In genomic region chr1:119711804-119712341, GRCh38 we compare ENCODE assay signal across 8 cellular contexts. TPM values are rescaled to one million over a fixed set of nuclear protein-coding genes. Genes with fewer than 3 reads are reported as not detected.
DNase-seq lines count a peak whose midpoint lies in the region; ATAC-seq, FAIRE-seq and TF ChIP-seq lines count a peak whose summit lies in the region.

PHGDH (plus strand) TSS chr1:119711934; CDS start chr1:119712023, 89 bp downstream.

- H3K4me1 Mint-ChIP-seq in activated CD8-positive, alpha-beta memory T cell treated with anti-CD3 and anti-CD28 coated beads, Interleukin-2, amount 10 ng/mL, durations not matched to agents 7 days and 5 days: peaks cover 39% of the 10 kb centered on the region
- H3K4me1 Mint-ChIP-seq in stimulated activated naive B cell treated with anti-CD40 and anti-IgM and Interleukin-4, amounts not matched to agents 10 μg/mL and 1 μg/mL and 100 μg/mL, for 72 hours: peaks cover 12 to 21% of the 10 kb centered on the region in 2 donors

- H3K9ac ChIP-seq in mucosa of stomach (ENCODE audit: low read length): peak within 1 kb of the TSS; percentile 55

- H3K4me3 Mint-ChIP-seq in activated CD8-positive, alpha-beta memory T cell treated with anti-CD3 and anti-CD28 coated beads, Interleukin-2, amount 10 ng/mL, durations not matched to agents 7 days and 5 days: peak within 1 kb of the TSS; percentile 97
- H3K4me3 Mint-ChIP-seq in stimulated activated naive B cell treated with anti-CD40 and anti-IgM and Interleukin-4, amounts not matched to agents 10 μg/mL and 1 μg/mL and 100 μg/mL, for 72 hours: peak within 1 kb of the TSS; percentile 86 to 89

- TF ChIP-seq POLR2A in erythroblast (IDR thresholded peaks at IDR 0.05; ENCODE audit: low read length): no peak

- peaks cover 18% of the 10 kb centered on the region for H3K27me3 ChIP-seq in mucosa of stomach (ENCODE audit: control insufficient read depth, insufficient read depth, low read length)

- no peaks in the 10 kb centered on the region for H3K9me3 Mint-ChIP-seq in activated CD8-positive, alpha-beta memory T cell treated with anti-CD3 and anti-CD28 coated beads, Interleukin-2, amount 10 ng/mL, durations not matched to agents 7 days and 5 days (ENCODE audit: low read depth)
- H3K9me3 Mint-ChIP-seq in stimulated activated naive B cell treated with anti-CD40 and anti-IgM and Interleukin-4, amounts not matched to agents 10 μg/mL and 1 μg/mL and 100 μg/mL, for 72 hours: no peaks in the 10 kb centered on the region

- DNase-seq in NCI-H510A (lab: John Stamatoyannopoulos, UW): peak; percentile 77
- DNase-seq in activated CD8-positive, alpha-beta memory T cell treated with anti-CD3 and anti-CD28 coated beads, Interleukin-2, amount 10 ng/mL, durations not matched to agents 7 days and 5 days: peak; percentile 80
- peak; percentile 64 to 75 for DNase-seq in erythroblast (lab: John Stamatoyannopoulos, UW)
- DNase-seq in stimulated activated naive B cell treated with anti-CD40 and anti-IgM and Interleukin-4, amounts not matched to agents 10 μg/mL and 1 μg/mL and 100 μg/mL, for 72 hours: peak; percentile 23

- ATAC-seq in GM18502 (IDR thresholded peaks at IDR 0.05; ENCODE audit: poor library complexity, unreplicated experiment) (peak; percentile 76), HG03139 (IDR thresholded peaks at IDR 0.05; ENCODE audit: unreplicated experiment) (peak; percentile 65)
- ATAC-seq in activated CD8-positive, alpha-beta memory T cell treated with anti-CD3 and anti-CD28 coated beads, Interleukin-2, amount 10 ng/mL, durations not matched to agents 7 days and 5 days: peak; percentile 88
- peak; percentile 81 for ATAC-seq in stimulated activated naive B cell treated with anti-CD40 and anti-IgM and Interleukin-4, amounts not matched to agents 10 μg/mL and 1 μg/mL and 100 μg/mL, for 72 hours (replicated peaks)

- peaks cover 14% of the 10 kb centered on the region for H3K4me1 ChIP-seq in mucosa of stomach (ENCODE audit: control insufficient read depth, insufficient read depth, low read length)

- H3K4me3 ChIP-seq in mucosa of stomach (ENCODE audit: low read length): peak within 1 kb of the TSS; percentile 74

- H3K27me3 Mint-ChIP-seq in activated CD8-positive, alpha-beta memory T cell treated with anti-CD3 and anti-CD28 coated beads, Interleukin-2, amount 10 ng/mL, durations not matched to agents 7 days and 5 days: peaks cover 41% of the 10 kb centered on the region
- H3K27me3 Mint-ChIP-seq in stimulated activated naive B cell treated with anti-CD40 and anti-IgM and Interleukin-4, amounts not matched to agents 10 μg/mL and 1 μg/mL and 100 μg/mL, for 72 hours: peaks cover 37 to 52% of the 10 kb centered on the region in 2 donors

- H3K27ac Mint-ChIP-seq in activated CD8-positive, alpha-beta memory T cell treated with anti-CD3 and anti-CD28 coated beads, Interleukin-2, amount 10 ng/mL, durations not matched to agents 7 days and 5 days: peak within 1 kb of the TSS; percentile 86
- peak within 1 kb of the TSS; percentile 65 for H3K27ac Mint-ChIP-seq in stimulated activated naive B cell treated with anti-CD40 and anti-IgM and Interleukin-4, amounts not matched to agents 10 μg/mL and 1 μg/mL and 100 μg/mL, for 72 hours

- H3K9me3 ChIP-seq in mucosa of stomach (ENCODE audit: control insufficient read depth, low read length): no peaks in the 10 kb centered on the region

- CTCF ChIA-PET in activated CD8-positive, alpha-beta memory T cell treated with anti-CD3 and anti-CD28 coated beads, Interleukin-2, amount 10 ng/mL, durations not matched to agents 7 days and 5 days (lab: Charles Lee): interaction anchor here (0.6 to 2.7 kb wide), 2 partner anchors 37 to 436 kb away, joined by 3 to 8 read pairs; no protein-coding TSS in a partner anchor

- peaks cover 18% of the 10 kb centered on the region for H3K36me3 Mint-ChIP-seq in activated CD8-positive, alpha-beta memory T cell treated with anti-CD3 and anti-CD28 coated beads, Interleukin-2, amount 10 ng/mL, durations not matched to agents 7 days and 5 days
- H3K36me3 Mint-ChIP-seq in stimulated activated naive B cell treated with anti-CD40 and anti-IgM and Interleukin-4, amounts not matched to agents 10 μg/mL and 1 μg/mL and 100 μg/mL, for 72 hours: peaks cover 0 to 4% of the 10 kb centered on the region in 2 donors

- H3K36me3 ChIP-seq in mucosa of stomach (ENCODE audit: control insufficient read depth, insufficient read depth, low read length): no peaks in the 10 kb centered on the region

- FAIRE-seq in A204.1 (lab: Jason Lieb, UNC): peak; percentile 62

RNA-seq across cellular contexts. Expression of gene PHGDH, which starts in this region (rescaled TPM):
- 100 to 1,000 TPM; 165 to 209 TPM for total RNA-seq in activated CD8-positive, alpha-beta memory T cell treated with anti-CD3 and anti-CD28 coated beads, Interleukin-2, amount 10 ng/mL, durations not matched to agents 7 days and 5 days

Comparison
In these comparisons a context has a peak if more than half of its experiments do, and no peak if none do; other contexts are left out.
1. Peak in every context shown above with its lines: DNase-seq, ATAC-seq and H3K4me3 ChIP-seq.
2. DNase-seq: peak in every context shown above with its lines; median percentile 80 in activated CD8-positive, alpha-beta memory T cell treated with anti-CD3 and anti-CD28 coated beads, Interleukin-2, amount 10 ng/mL, durations not matched to agents 7 days and 5 days; 77 in NCI-H510A; 70 in erythroblast; 23 in stimulated activated naive B cell treated with anti-CD40 and anti-IgM and Interleukin-4, amounts not matched to agents 10 μg/mL and 1 μg/mL and 100 μg/mL, for 72 hours.